In the genomic region with DNA sequence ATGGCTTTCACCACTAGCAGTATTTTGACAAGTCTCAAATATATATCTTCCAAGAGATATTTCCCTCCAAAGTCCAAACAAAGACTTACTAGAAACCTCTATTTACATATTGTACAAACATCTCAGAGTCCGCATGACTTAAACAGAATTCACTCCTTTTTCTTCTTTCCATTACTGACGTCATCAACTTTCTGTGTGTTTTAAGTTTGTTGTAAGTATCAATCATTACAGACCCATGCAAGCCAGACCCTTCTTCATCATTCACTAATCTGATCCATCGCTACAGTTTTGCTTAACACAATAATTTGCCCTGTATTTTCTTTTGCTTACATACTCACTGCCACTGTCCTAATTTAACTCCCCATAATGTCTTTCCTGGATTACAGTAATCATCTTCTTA, we compare ENCODE assay signal across 23 cellular contexts.
"Had no signal": no experiment of that assay in that cellular context is flagged by ENCODE, and none has a peak within 500 bp of the region (broad histone marks: within the 10 kb centered on the region; RNA-seq: fewer than 3 reads in every experiment).

No MANE protein-coding gene starts in this region.

- H3K27me3 ChIP-seq: adrenal gland, breast epithelium, colonic mucosa, foreskin keratinocyte, left lung, neutrophil, ovary, right atrium auricular region had no signal

- DNase-seq: activated CD4-positive, alpha-beta T cell treated with anti-CD3 and anti-CD28 coated beads, Interleukin-2, amount 10 ng/mL, durations not matched to agents 7 days and 5 days; activated CD4-positive, CD25-positive, alpha-beta regulatory T cell treated with anti-CD3 and anti-CD28 coated beads, Interleukin-2, amount 50 U/mL, for 72 hours; activated CD8-positive, alpha-beta T cell treated with anti-CD3 and anti-CD28 coated beads, Interleukin-2, amount 10 ng/mL, durations not matched to agents 7 days and 5 days; activated T-cell treated with anti-CD3 and anti-CD28 coated beads, Interleukin-2, amount 50 U/mL, for 1 hour; adrenal gland; colonic mucosa; foreskin keratinocyte; immature natural killer cell; left lung; ovary; stimulated activated CD4-positive, alpha-beta T cell treated with anti-CD3 and anti-CD28 coated beads, Interleukin-12 subunit alpha, Interleukin-12 subunit beta, amount 100 ng/mL, for 4 hours; stimulated activated CD4-positive, alpha-beta T cell treated with anti-CD3 and anti-CD28 coated beads, Interleukin-4, amount 100 ng/mL, for 4 hours; stimulated activated naive CD8-positive, alpha-beta T cell treated with anti-CD3 and anti-CD28 coated beads, Interleukin-15, Interleukin-2, amounts not matched to agents 100 U/mL and 50 U/mL, for 24 hours; T-cell had no signal

- H3K27ac ChIP-seq: adrenal gland, breast epithelium, colonic mucosa, epithelial cell of prostate, foreskin keratinocyte, left lung, neutrophil, ovary, prostate gland, right atrium auricular region, VCaP had no signal

- H3K9me3 ChIP-seq: adrenal gland, breast epithelium, colonic mucosa, left lung, neutrophil, ovary, prostate gland, right atrium auricular region had no signal

- H3K36me3 ChIP-seq: adrenal gland, breast epithelium, colonic mucosa, left lung, neutrophil, ovary, prostate gland, right atrium auricular region had no signal

- H3K27me3 Mint-ChIP-seq: activated CD4-positive, alpha-beta T cell treated with anti-CD3 and anti-CD28 coated beads, Interleukin-2, amount 10 ng/mL, durations not matched to agents 7 days and 5 days; natural killer cell treated with Interleukin-12 subunit alpha and Interleukin-12 subunit beta and Interleukin-15 and Interleukin-18, amount 100 ng/mL, for 72 hours; T-cell had no signal

- H3K36me3 Mint-ChIP-seq: activated naive CD4-positive, alpha-beta T cell treated with anti-CD3 and anti-CD28 coated beads, Interleukin-2, amount 50 U/mL, for 72 hours; immature natural killer cell; natural killer cell treated with Interleukin-12 subunit alpha and Interleukin-12 subunit beta and Interleukin-15 and Interleukin-18, amount 100 ng/mL, for 72 hours; T-cell had no signal

- H3K4me1 Mint-ChIP-seq: activated CD4-positive, alpha-beta T cell treated with anti-CD3 and anti-CD28 coated beads, Interleukin-2, amount 10 ng/mL, durations not matched to agents 7 days and 5 days; immature natural killer cell had no signal

- H3K9me3 Mint-ChIP-seq: T-helper 2 cell treated with Interferon-gamma antibody and Interleukin-4, amounts not matched to agents 5 μg/mL and 100 μg/mL, for 36 hours had no signal

- H3K4me1 ChIP-seq: adrenal gland, breast epithelium, colonic mucosa, left lung, prostate gland, right atrium auricular region had no signal

- H3K4me3 Mint-ChIP-seq: activated CD4-positive, alpha-beta T cell treated with anti-CD3 and anti-CD28 coated beads, Interleukin-2, amount 10 ng/mL, durations not matched to agents 7 days and 5 days; activated CD8-positive, alpha-beta T cell treated with anti-CD3 and anti-CD28 coated beads, Interleukin-2, amount 10 ng/mL, durations not matched to agents 7 days and 5 days; immature natural killer cell; natural killer cell treated with Interleukin-12 subunit alpha and Interleukin-12 subunit beta and Interleukin-15 and Interleukin-18, amount 100 ng/mL, for 72 hours; T-cell; T-helper 2 cell treated with Interferon-gamma antibody and Interleukin-4, amounts not matched to agents 5 μg/mL and 100 μg/mL, for 36 hours had no signal

- H3K27ac Mint-ChIP-seq: activated CD4-positive, alpha-beta T cell treated with anti-CD3 and anti-CD28 coated beads, Interleukin-2, amount 10 ng/mL, durations not matched to agents 7 days and 5 days; activated CD8-positive, alpha-beta T cell treated with anti-CD3 and anti-CD28 coated beads, Interleukin-2, amount 10 ng/mL, durations not matched to agents 7 days and 5 days; activated naive CD4-positive, alpha-beta T cell treated with anti-CD3 and anti-CD28 coated beads, Interleukin-2, amount 50 U/mL, for 72 hours; immature natural killer cell; natural killer cell treated with Interleukin-12 subunit alpha and Interleukin-12 subunit beta and Interleukin-15 and Interleukin-18, amount 100 ng/mL, for 72 hours; T-cell; T-helper 2 cell treated with Interferon-gamma antibody and Interleukin-4, amounts not matched to agents 5 μg/mL and 100 μg/mL, for 36 hours had no signal

- H3K4me3 ChIP-seq: adrenal gland, breast epithelium, colonic mucosa, left lung, ovary, prostate gland, right atrium auricular region had no signal

- ATAC-seq: activated CD8-positive, alpha-beta T cell treated with anti-CD3 and anti-CD28 coated beads, Interleukin-2, amount 10 ng/mL, durations not matched to agents 7 days and 5 days; activated naive CD4-positive, alpha-beta T cell treated with anti-CD3 and anti-CD28 coated beads, Interleukin-2, amount 50 U/mL, for 72 hours; foreskin keratinocyte; left lung; natural killer cell treated with Interleukin-12 subunit alpha and Interleukin-12 subunit beta and Interleukin-15 and Interleukin-18, amount 100 ng/mL, for 72 hours; stimulated activated naive CD8-positive, alpha-beta T cell treated with anti-CD3 and anti-CD28 coated beads, Interleukin-15, Interleukin-2, amounts not matched to agents 100 U/mL and 50 U/mL, for 24 hours; T-cell had no signal
